In the genomic region with DNA sequence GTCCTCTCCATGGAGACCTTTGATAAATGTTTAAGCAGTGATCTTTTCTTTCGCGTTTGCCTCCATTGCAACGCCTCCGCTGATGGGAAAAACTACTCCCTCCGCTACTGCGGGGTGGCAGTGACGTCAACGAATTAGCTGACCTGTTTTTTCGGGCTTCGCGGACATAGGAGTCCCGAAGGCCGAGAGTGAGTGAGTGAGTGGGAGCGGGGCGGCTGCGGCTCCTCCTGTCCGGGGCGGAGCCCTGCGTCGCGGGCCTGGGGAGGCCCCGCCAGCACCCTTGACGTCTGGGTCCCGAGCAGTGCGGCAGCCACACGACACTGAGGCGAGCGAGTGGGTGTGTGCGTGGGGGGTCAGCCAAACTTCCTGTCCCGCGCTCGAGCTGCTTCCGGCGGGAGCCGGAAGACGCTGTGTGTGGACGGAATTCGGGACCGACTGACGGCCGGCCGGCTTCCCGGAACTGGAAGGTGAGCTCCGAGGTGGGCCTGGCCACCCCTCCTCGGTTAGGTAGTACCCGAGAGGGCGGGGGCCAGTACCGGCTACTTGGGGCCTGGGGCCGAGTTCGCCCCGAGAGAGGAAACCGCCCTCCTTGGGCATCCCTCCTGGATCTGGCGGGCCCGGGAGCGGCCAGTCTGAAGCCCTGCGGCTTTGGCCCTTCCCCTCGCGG, we compare ENCODE assay signal across 1 cellular context.
TF ChIP-seq lines count a peak whose summit lies in the region.

A gene with protein sequence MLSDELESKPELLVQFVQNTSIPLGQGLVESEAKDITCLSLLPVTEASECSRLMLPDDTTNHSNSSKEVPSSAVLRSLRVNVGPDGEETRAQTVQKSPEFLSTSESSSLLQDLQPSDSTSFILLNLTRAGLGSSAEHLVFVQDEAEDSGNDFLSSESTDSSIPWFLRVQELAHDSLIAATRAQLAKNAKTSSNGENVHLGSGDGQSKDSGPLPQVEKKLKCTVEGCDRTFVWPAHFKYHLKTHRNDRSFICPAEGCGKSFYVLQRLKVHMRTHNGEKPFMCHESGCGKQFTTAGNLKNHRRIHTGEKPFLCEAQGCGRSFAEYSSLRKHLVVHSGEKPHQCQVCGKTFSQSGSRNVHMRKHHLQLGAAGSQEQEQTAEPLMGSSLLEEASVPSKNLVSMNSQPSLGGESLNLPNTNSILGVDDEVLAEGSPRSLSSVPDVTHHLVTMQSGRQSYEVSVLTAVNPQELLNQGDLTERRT (plus strand): TSS at position 411 of the 667 bp plus-strand sequence. CDS start 5,317 bp downstream, outside the sequence.

TF ChIP-seq in H1, 55 proteins besides CTCF, POLR2A, EP300 and RAD21:
- TF ChIP-seq CREB1 (IDR thresholded peaks at IDR 0.05) (peak; percentile 90), TAF1 (IDR thresholded peaks at IDR 0.05; ENCODE audit: low read depth, low read length) (peak; percentile 66; the same call in 1 of the 2 replicates), GABPA (IDR thresholded peaks at IDR 0.05; ENCODE audit: borderline replicate concordance, insufficient read depth, low read length) (peak; percentile 89), NANOG (IDR thresholded peaks at IDR 0.05; ENCODE audit: insufficient read depth, low read depth, low read length, poor library complexity, severe bottlenecking) (no peak), RNF2 (IDR thresholded peaks at IDR 0.05; ENCODE audit: borderline replicate concordance, low read depth, low read length, missing control alignments, poor library complexity, severe bottlenecking) (no peak), SP2 (IDR thresholded peaks at IDR 0.05; ENCODE audit: low read length) (no peak), HDAC2 (IDR thresholded peaks at IDR 0.05; ENCODE audit: borderline replicate concordance in 1 of 2, low read depth in 2 of 2, low read length in 2 of 2) (peak in 1 of 2 experiments; percentile 16; a peak in 1 of 4 replicates), BCL11A (IDR thresholded peaks at IDR 0.05; ENCODE audit: low read depth in 2 of 2, low read length in 2 of 2) (no peak), EZH2 (IDR thresholded peaks at IDR 0.05; ENCODE audit: low read depth, low read length, severe bottlenecking) (no peak), HDAC6 (IDR thresholded peaks at IDR 0.05; ENCODE audit: low read depth, low read length) (no peak), EGR1 (IDR thresholded peaks at IDR 0.05; ENCODE audit: borderline replicate concordance, low read depth, low read length) (peak; percentile 84), CHD1 (IDR thresholded peaks at IDR 0.05; ENCODE audit: low read depth, low read length) (no peak), JUN (IDR thresholded peaks at IDR 0.05; ENCODE audit: low read depth, low read length) (0 out of 2 replicates have a peak, but pooled peaks have one; percentile 32), TEAD4 (IDR thresholded peaks at IDR 0.05; ENCODE audit: low read depth, low read length) (no peak), ZNF274 (IDR thresholded peaks at IDR 0.05; ENCODE audit: borderline replicate concordance, extremely low read depth, low read length) (no peak), RBBP5 (IDR thresholded peaks at IDR 0.05; ENCODE audit: borderline replicate concordance, low read depth, low read length) (peak; percentile 60; the same call in 1 of the 2 replicates), TBP (IDR thresholded peaks at IDR 0.05; ENCODE audit: low read depth, low read length) (peak; percentile 73), KDM5A (IDR thresholded peaks at IDR 0.05; ENCODE audit: low read length) (0 out of 2 replicates have a peak, but pooled peaks have one; percentile 2), YY1 (IDR thresholded peaks at IDR 0.05; ENCODE audit: low read depth, low read length) (0 out of 2 replicates have a peak, but pooled peaks have one; percentile 62), SUZ12 (IDR thresholded peaks at IDR 0.05; ENCODE audit: low read length) (peak; percentile 48; the same call in 1 of the 2 replicates), GTF2F1 (IDR thresholded peaks at IDR 0.05; ENCODE audit: borderline replicate concordance, low read depth, low read length) (no peak; the same call in 1 of the 2 replicates), CTBP2 (IDR thresholded peaks at IDR 0.05; ENCODE audit: borderline replicate concordance, insufficient read depth, insufficient read length, low read length) (peak; percentile 65), MAX (IDR thresholded peaks at IDR 0.05) (peak; percentile 41), CHD7 (IDR thresholded peaks at IDR 0.05; ENCODE audit: insufficient replicate concordance, low read length) (no peak), KDM4A (IDR thresholded peaks at IDR 0.05; ENCODE audit: low read depth, low read length, severe bottlenecking) (peak; percentile 89), BACH1 (IDR thresholded peaks at IDR 0.05; ENCODE audit: low read length) (peak; percentile 74; the same call in 1 of the 2 replicates), RXRA (IDR thresholded peaks at IDR 0.05; ENCODE audit: insufficient read depth, low read depth, low read length) (no peak), SRF (IDR thresholded peaks at IDR 0.05; ENCODE audit: low read depth, low read length) (no peak), CHD2 (IDR thresholded peaks at IDR 0.05; ENCODE audit: low read length) (0 out of 2 replicates have a peak, but pooled peaks have one; percentile 16), KDM1A (IDR thresholded peaks at IDR 0.05; ENCODE audit: borderline replicate concordance, low read length) (no peak), POU5F1 (IDR thresholded peaks at IDR 0.05; ENCODE audit: low read depth, low read length) (no peak), ATF3 (IDR thresholded peaks at IDR 0.05; ENCODE audit: insufficient read depth, low read depth, low read length) (no peak), RFX5 (IDR thresholded peaks at IDR 0.05; ENCODE audit: borderline replicate concordance, low read depth, low read length) (no peak), SP4 (IDR thresholded peaks at IDR 0.05; ENCODE audit: low read length) (no peak), ASH2L (IDR thresholded peaks at IDR 0.05; ENCODE audit: low read length) (peak; percentile 85), SIN3A (conservative IDR thresholded peaks at IDR 0.05 in 1 of 2, IDR thresholded peaks at IDR 0.05 in 1 of 2; ENCODE audit: low read depth in 1 of 2, low read length in 2 of 2) (peak in 1 of 2 experiments; percentile 80; a peak in 2 of 4 replicates), POLR2AphosphoS5 (IDR thresholded peaks at IDR 0.05; ENCODE audit: low read depth, low read length) (peak; percentile 71), JUND (IDR thresholded peaks at IDR 0.05; ENCODE audit: low read length) (peak; percentile 57; the same call in 1 of the 2 replicates), PHF8 (conservative IDR thresholded peaks at IDR 0.05; ENCODE audit: low read depth, low read length) (peak; percentile 68), CBX5 (IDR thresholded peaks at IDR 0.05; ENCODE audit: low read depth, low read length) (no peak)
- TF ChIP-seq, protein P1, sequence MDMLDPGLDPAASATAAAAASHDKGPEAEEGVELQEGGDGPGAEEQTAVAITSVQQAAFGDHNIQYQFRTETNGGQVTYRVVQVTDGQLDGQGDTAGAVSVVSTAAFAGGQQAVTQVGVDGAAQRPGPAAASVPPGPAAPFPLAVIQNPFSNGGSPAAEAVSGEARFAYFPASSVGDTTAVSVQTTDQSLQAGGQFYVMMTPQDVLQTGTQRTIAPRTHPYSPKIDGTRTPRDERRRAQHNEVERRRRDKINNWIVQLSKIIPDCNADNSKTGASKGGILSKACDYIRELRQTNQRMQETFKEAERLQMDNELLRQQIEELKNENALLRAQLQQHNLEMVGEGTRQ (IDR thresholded peaks at IDR 0.05; ENCODE audit: low read length): no peak
- TF ChIP-seq, protein P2, sequence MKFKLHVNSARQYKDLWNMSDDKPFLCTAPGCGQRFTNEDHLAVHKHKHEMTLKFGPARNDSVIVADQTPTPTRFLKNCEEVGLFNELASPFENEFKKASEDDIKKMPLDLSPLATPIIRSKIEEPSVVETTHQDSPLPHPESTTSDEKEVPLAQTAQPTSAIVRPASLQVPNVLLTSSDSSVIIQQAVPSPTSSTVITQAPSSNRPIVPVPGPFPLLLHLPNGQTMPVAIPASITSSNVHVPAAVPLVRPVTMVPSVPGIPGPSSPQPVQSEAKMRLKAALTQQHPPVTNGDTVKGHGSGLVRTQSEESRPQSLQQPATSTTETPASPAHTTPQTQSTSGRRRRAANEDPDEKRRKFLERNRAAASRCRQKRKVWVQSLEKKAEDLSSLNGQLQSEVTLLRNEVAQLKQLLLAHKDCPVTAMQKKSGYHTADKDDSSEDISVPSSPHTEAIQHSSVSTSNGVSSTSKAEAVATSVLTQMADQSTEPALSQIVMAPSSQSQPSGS (IDR thresholded peaks at IDR 0.05; ENCODE audit: low read length): peak; percentile 93
- TF ChIP-seq, protein P3, sequence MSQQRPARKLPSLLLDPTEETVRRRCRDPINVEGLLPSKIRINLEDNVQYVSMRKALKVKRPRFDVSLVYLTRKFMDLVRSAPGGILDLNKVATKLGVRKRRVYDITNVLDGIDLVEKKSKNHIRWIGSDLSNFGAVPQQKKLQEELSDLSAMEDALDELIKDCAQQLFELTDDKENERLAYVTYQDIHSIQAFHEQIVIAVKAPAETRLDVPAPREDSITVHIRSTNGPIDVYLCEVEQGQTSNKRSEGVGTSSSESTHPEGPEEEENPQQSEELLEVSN (IDR thresholded peaks at IDR 0.05): peak; percentile 27; the same call in 1 of the 2 replicates
TF ChIP-seq in H1: peak in this region for 23.
